1 cellular context compared by ENCODE assay signal in the genomic region with DNA sequence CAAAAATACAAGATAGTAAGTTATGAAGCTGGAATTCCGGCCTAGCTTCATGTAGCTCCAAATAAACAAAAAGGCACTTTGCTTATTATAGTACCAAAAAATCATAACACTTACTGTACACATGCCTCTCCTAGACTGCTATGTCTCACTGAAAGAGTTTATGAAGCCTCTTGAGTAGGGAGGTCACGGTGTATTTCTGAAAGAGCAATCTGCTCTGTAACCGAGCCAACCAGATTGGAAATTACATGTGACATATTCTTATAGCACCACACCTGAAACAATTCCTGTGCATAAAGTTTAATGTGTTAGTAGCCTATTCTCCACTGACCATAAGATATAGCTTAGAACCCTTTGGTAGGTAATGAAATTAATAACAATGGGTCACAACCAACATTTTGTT.
TF ChIP-seq lines count a peak whose summit lies in the region.

No MANE protein-coding gene starts in this region.

TF ChIP-seq in HCT116, 20 proteins besides CTCF, POLR2A, EP300 and RAD21:
- TF ChIP-seq, protein P1, sequence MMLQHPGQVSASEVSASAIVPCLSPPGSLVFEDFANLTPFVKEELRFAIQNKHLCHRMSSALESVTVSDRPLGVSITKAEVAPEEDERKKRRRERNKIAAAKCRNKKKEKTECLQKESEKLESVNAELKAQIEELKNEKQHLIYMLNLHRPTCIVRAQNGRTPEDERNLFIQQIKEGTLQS (IDR thresholded peaks at IDR 0.05): no peak
